14 cellular contexts compared by ENCODE assay signal in genomic region chr15:75045332-75046015, GRCh38. TPM values are rescaled to one million over a fixed set of nuclear protein-coding genes. Genes with fewer than 3 reads are reported as not detected.
DNase-seq lines count a peak whose midpoint lies in the region; ATAC-seq, FAIRE-seq and TF ChIP-seq lines count a peak whose summit lies in the region.
"Had no signal": no experiment of that assay in that cellular context is flagged by ENCODE, and none has a peak within 500 bp of the region (broad histone marks: within the 10 kb centered on the region; RNA-seq: fewer than 3 reads in every experiment).

No MANE protein-coding gene starts in this region.

- H3K79me2 ChIP-seq in GM23248 (ENCODE audit: insufficient read depth): 0 out of 2 replicates have a peak, but pooled peaks cover 4% of the 10 kb centered on the region

- H3K9me3 Mint-ChIP-seq in CD4-positive, CD25-positive, alpha-beta regulatory T cell: no peaks in the 10 kb centered on the region
- H3K9me3 Mint-ChIP-seq: activated naive CD4-positive, alpha-beta T cell treated with anti-CD3 and anti-CD28 coated beads, Interleukin-2, amount 50 U/mL, for 24 hours had no signal

- no peaks in the 10 kb centered on the region for H3K27me3 Mint-ChIP-seq in CD4-positive, CD25-positive, alpha-beta regulatory T cell
- H3K27me3 Mint-ChIP-seq: activated naive CD4-positive, alpha-beta T cell treated with anti-CD3 and anti-CD28 coated beads, Interleukin-2, amount 50 U/mL, for 24 hours had no signal

- no peaks in the 10 kb centered on the region for H4K20me1 ChIP-seq in GM23248 (ENCODE audit: insufficient read depth)

- DNase-seq in CD4-positive, CD25-positive, alpha-beta regulatory T cell: peak in 1 of 3 donors; percentile 58
- DNase-seq in GM12891 (ENCODE audit: insufficient read length, low spot score): no peak
- no peak for DNase-seq in GM23248
- no peak for DNase-seq in AG20443 (ENCODE audit: low spot score)
- DNase-seq in RPMI8226: no peak
- DNase-seq: mucosa of descending colon, NCI-H82 had no signal

- no peak for ATAC-seq in CD4-positive, CD25-positive, alpha-beta regulatory T cell (ENCODE audit: low read depth in 2 of 2)
- ATAC-seq: mucosa of descending colon had no signal

- in situ Hi-C loops in GM23248 (cut with MboI): no loop called here

- no peak overlapping the region for H3K4me2 ChIP-seq in GM23248 (ENCODE audit: unreplicated experiment)

- TF ChIP-seq CTCF in VCaP (conservative IDR thresholded peaks at IDR 0.05): no peak
- TF ChIP-seq CTCF in neutrophil (IDR thresholded peaks at IDR 0.05): no peak

- WGBS in GM23248 (ENCODE audit: low coverage in 1 of 2, low lambda C conversion rate in 2 of 2, missing lambda C conversion rate in 2 of 2), 2 experiments: 93 to 97% methylated on average over 6 of the region's 6 CpGs

- H3K27ac Mint-ChIP-seq in CD4-positive, CD25-positive, alpha-beta regulatory T cell: peak overlapping the region; percentile 38 to 77 (median 47)

- no peak overlapping the region for H3K4me3 ChIP-seq in CD4-positive, CD25-positive, alpha-beta regulatory T cell (ENCODE audit: low read depth, low read length)
- peak overlapping the region; percentile 59 to 70 for H3K4me3 ChIP-seq in neutrophil (ENCODE audit: low read depth in 1 of 2, low read length in 1 of 2)
- H3K4me3 ChIP-seq in GM23248: no peak overlapping the region
- H3K4me3 ChIP-seq: mucosa of descending colon had no signal

- H3K9me2 ChIP-seq in GM23248 (ENCODE audit: insufficient read depth): no peaks in the 10 kb centered on the region

- no peak overlapping the region for H3K9ac ChIP-seq in GM23248

- no peak for TF ChIP-seq POLR2A in GM12891 (IDR thresholded peaks at IDR 0.05; ENCODE audit: low read depth, low read length)

- H3F3A ChIP-seq in GM23248 (ENCODE audit: insufficient read depth): peaks cover 24% of the 10 kb centered on the region

- H3K4me1 Mint-ChIP-seq in CD4-positive, CD25-positive, alpha-beta regulatory T cell: peaks cover 5 to 47% (median 29%) of the 10 kb centered on the region in 4 donors

- no peaks in the 10 kb centered on the region for H3K27me3 ChIP-seq in CD4-positive, CD25-positive, alpha-beta regulatory T cell (ENCODE audit: control insufficient read depth, insufficient read depth, low read length)
- H3K27me3 ChIP-seq in neutrophil: no peaks in the 10 kb centered on the region
- H3K27me3 ChIP-seq in GM23248 (replicated peaks; ENCODE audit: insufficient read depth): no peaks in the 10 kb centered on the region

- FAIRE-seq in GM12891 (lab: Jason Lieb, UNC): peak; percentile 62
- FAIRE-seq: frontal cortex, islet of Langerhans, TTC549, urothelium cell line had no signal

- H3K27ac ChIP-seq in CD4-positive, CD25-positive, alpha-beta regulatory T cell (ENCODE audit: insufficient read depth, low read length, poor library complexity, severe bottlenecking): no peak overlapping the region
- peak overlapping the region; percentile 86 for H3K27ac ChIP-seq in VCaP
- H3K27ac ChIP-seq in neutrophil: peak overlapping the region; percentile 100
- no peak overlapping the region for H3K27ac ChIP-seq in GM23248

- H3K9me3 ChIP-seq in CD4-positive, CD25-positive, alpha-beta regulatory T cell (ENCODE audit: control insufficient read depth in 2 of 2, low read length in 2 of 2): no peaks in the 10 kb centered on the region
- no peaks in the 10 kb centered on the region for H3K9me3 ChIP-seq in neutrophil
- no peaks in the 10 kb centered on the region for H3K9me3 ChIP-seq in GM23248 (ENCODE audit: low read depth)
- H3K9me3 ChIP-seq: mucosa of descending colon had no signal

- no peak overlapping the region for H2AFZ ChIP-seq in GM23248

- peaks cover 16% of the 10 kb centered on the region for H3K36me3 Mint-ChIP-seq in CD4-positive, CD25-positive, alpha-beta regulatory T cell

- peaks cover 37% of the 10 kb centered on the region for H3K4me1 ChIP-seq in CD4-positive, CD25-positive, alpha-beta regulatory T cell (ENCODE audit: control insufficient read depth, insufficient read depth, low read length, poor library complexity, severe bottlenecking)
- H3K4me1 ChIP-seq in neutrophil (ENCODE audit: control insufficient read depth in 1 of 2, insufficient read depth in 1 of 2, low read depth in 1 of 2, low read length in 1 of 2): peaks cover 70 to 75% of the 10 kb centered on the region in 2 experiments
- peaks cover 26% of the 10 kb centered on the region for H3K4me1 ChIP-seq in GM23248 (ENCODE audit: insufficient read depth)

- H3K4me3 Mint-ChIP-seq in CD4-positive, CD25-positive, alpha-beta regulatory T cell: peak overlapping the region in 1 of 4 donors; percentile 23
- H3K4me3 Mint-ChIP-seq: activated naive CD4-positive, alpha-beta T cell treated with anti-CD3 and anti-CD28 coated beads, Interleukin-2, amount 50 U/mL, for 24 hours had no signal

- peaks cover 9% of the 10 kb centered on the region for H3K36me3 ChIP-seq in CD4-positive, CD25-positive, alpha-beta regulatory T cell (ENCODE audit: control insufficient read depth, insufficient read depth, low read length)
- peaks cover 46% of the 10 kb centered on the region for H3K36me3 ChIP-seq in neutrophil
- H3K36me3 ChIP-seq in GM23248 (ENCODE audit: low read depth): no peaks in the 10 kb centered on the region

TF ChIP-seq in GM12891, 5 proteins besides CTCF, POLR2A, EP300 and RAD21:
- TF ChIP-seq POLR2AphosphoS5 (IDR thresholded peaks at IDR 0.05; ENCODE audit: low read depth, low read length) (0 out of 2 replicates have a peak, but pooled peaks have one; percentile 33), TAF1 (IDR thresholded peaks at IDR 0.05; ENCODE audit: low read depth, low read length) (no peak), SPI1 (IDR thresholded peaks at IDR 0.05; ENCODE audit: low read depth, low read length) (no peak), POU2F2 (IDR thresholded peaks at IDR 0.05; ENCODE audit: low read depth, low read length) (no peak)
TF ChIP-seq in GM12891: peak in this region for 1.

RNA-seq across cellular contexts. Expression of gene PPCDC, which starts 22.1 kb away (rescaled TPM):
- 11.0 TPM for total RNA-seq in CD4-positive, CD25-positive, alpha-beta regulatory T cell
- polyA plus RNA-seq in CD4-positive, CD25-positive, alpha-beta regulatory T cell: 10 to 100 TPM; 12.3 to 15.5 (median 12.8) TPM
- 26.4 TPM for polyA plus RNA-seq in GM12891 (2012; ENCODE audit: low read depth, missing spikeins)
- total RNA-seq in GM23248 (2014; rRNA removed; shearing (Covaris generic)): 11.3 and 20.0 TPM in 2 replicates
- polyA plus RNA-seq in GM23248 (2016; fragmentation: Nextera tagmentation; extraction: Ambion mirVana): 9.0 and 11.0 TPM in 2 replicates

RNA-seq across cellular contexts. Expression of gene SCAMP5, which starts 50.1 kb away (rescaled TPM):
- 1.3 TPM for total RNA-seq in CD4-positive, CD25-positive, alpha-beta regulatory T cell
- under 1 TPM in 2 of 4 donors, not detected in 2; 0.20 to 0.25 TPM for polyA plus RNA-seq in CD4-positive, CD25-positive, alpha-beta regulatory T cell
- polyA plus RNA-seq in GM12891 (2012; ENCODE audit: low read depth, missing spikeins): 5.6 TPM
- total RNA-seq in GM23248 (2014; rRNA removed; shearing (Covaris generic)): 1.0 and 4.0 TPM in 2 replicates
- polyA plus RNA-seq in GM23248 (2016; fragmentation: Nextera tagmentation; extraction: Ambion mirVana): 0.23 TPM in 1 of 2 replicates, not detected in the other

Comparison
In these comparisons a context has a peak if more than half of its experiments do, and no peak if none do; other contexts are left out.
1. H3K27ac ChIP-seq: peak in VCaP (single experiment) and neutrophil (single experiment); none in CD4-positive, CD25-positive, alpha-beta regulatory T cell (single experiment) and GM23248 (single experiment).
2. H3K4me3 ChIP-seq: peak in neutrophil (2 of 2); none in CD4-positive, CD25-positive, alpha-beta regulatory T cell (single experiment) and GM23248 (single experiment).